Comparison of ENCODE assay signal across 1 cellular context in the genomic region with DNA sequence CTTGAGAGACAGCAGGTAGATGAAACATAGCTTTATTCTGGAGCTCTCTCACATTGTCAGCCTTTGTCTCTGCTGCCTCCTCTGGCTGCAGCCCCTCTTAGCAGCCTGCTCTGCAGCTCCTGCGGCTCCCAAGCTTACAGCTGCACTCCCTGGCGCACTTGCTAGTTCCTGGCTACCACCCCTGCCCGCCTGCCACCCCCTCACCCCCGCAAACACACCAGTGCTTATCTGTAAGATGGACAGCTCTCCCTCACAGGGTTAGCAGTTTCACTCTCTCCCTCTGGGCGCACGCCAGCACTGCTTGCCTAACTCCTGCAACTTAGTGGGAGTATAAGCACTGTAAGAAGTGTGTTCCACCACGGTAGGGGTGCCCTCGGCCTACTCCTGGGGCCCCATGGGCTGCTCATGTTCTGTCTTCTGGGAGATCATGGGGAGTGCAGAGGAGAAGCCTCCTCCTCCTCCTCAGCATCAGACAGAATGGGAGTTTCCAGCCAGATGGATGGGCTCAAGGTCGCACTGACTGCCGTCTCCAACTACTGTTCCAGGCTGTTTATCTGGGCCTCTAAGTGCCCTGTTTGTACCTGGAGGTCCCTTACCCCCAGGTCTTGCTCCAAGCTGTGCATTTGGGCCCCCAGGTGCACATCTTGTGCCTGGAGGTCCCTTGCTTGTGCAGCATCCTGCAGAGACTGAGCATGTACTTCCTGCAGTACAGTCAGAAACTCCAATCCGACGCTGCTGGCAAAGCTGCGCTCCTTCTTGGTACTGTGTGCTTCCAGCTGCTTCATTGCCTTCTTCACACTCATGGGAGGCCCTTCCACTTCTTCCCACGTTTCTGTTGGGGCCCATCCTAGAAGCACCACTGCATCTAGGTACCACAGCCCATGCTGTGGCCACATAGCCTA.
TF ChIP-seq lines count a peak whose summit lies in the region.

No MANE protein-coding gene starts in this region.

TF ChIP-seq in GM23338, 12 proteins besides CTCF, POLR2A, EP300 and RAD21 (continued from another document):
- TF ChIP-seq, protein P1, sequence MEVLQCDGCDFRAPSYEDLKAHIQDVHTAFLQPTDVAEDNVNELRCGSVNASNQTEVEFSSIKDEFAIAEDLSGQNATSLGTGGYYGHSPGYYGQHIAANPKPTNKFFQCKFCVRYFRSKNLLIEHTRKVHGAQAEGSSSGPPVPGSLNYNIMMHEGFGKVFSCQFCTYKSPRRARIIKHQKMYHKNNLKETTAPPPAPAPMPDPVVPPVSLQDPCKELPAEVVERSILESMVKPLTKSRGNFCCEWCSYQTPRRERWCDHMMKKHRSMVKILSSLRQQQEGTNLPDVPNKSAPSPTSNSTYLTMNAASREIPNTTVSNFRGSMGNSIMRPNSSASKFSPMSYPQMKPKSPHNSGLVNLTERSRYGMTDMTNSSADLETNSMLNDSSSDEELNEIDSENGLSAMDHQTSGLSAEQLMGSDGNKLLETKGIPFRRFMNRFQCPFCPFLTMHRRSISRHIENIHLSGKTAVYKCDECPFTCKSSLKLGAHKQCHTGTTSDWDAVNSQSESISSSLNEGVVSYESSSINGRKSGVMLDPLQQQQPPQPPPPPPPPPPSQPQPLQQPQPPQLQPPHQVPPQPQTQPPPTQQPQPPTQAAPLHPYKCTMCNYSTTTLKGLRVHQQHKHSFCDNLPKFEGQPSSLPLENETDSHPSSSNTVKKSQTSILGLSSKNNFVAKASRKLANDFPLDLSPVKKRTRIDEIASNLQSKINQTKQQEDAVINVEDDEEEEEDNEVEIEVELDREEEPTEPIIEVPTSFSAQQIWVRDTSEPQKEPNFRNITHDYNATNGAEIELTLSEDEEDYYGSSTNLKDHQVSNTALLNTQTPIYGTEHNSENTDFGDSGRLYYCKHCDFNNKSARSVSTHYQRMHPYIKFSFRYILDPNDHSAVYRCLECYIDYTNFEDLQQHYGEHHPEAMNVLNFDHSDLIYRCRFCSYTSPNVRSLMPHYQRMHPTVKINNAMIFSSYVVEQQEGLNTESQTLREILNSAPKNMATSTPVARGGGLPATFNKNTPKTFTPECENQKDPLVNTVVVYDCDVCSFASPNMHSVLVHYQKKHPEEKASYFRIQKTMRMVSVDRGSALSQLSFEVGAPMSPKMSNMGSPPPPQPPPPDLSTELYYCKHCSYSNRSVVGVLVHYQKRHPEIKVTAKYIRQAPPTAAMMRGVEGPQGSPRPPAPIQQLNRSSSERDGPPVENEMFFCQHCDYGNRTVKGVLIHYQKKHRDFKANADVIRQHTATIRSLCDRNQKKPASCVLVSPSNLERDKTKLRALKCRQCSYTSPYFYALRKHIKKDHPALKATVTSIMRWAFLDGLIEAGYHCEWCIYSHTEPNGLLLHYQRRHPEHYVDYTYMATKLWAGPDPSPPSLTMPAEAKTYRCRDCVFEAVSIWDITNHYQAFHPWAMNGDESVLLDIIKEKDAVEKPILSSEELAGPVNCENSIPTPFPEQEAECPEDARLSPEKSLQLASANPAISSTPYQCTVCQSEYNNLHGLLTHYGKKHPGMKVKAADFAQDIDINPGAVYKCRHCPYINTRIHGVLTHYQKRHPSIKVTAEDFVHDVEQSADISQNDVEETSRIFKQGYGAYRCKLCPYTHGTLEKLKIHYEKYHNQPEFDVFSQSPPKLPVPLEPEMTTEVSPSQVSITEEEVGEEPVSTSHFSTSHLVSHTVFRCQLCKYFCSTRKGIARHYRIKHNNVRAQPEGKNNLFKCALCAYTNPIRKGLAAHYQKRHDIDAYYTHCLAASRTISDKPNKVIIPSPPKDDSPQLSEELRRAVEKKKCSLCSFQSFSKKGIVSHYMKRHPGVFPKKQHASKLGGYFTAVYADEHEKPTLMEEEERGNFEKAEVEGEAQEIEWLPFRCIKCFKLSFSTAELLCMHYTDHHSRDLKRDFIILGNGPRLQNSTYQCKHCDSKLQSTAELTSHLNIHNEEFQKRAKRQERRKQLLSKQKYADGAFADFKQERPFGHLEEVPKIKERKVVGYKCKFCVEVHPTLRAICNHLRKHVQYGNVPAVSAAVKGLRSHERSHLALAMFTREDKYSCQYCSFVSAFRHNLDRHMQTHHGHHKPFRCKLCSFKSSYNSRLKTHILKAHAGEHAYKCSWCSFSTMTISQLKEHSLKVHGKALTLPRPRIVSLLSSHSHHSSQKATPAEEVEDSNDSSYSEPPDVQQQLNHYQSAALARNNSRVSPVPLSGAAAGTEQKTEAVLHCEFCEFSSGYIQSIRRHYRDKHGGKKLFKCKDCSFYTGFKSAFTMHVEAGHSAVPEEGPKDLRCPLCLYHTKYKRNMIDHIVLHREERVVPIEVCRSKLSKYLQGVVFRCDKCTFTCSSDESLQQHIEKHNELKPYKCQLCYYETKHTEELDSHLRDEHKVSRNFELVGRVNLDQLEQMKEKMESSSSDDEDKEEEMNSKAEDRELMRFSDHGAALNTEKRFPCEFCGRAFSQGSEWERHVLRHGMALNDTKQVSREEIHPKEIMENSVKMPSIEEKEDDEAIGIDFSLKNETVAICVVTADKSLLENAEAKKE (CRISPR knock-in tag; IDR thresholded peaks at IDR 0.05) = peak; percentile 23; the same call in 1 of the 2 replicates
TF ChIP-seq in GM23338: peak in this region for 1.
